ENCODE assay signal across 15 cellular contexts in genomic region chr6:15267221-15267620, GRCh38. TPM values are rescaled to one million over a fixed set of nuclear protein-coding genes. Genes with fewer than 3 reads are reported as not detected.
A peak's percentile ranks its signal among the peaks of the same experiment; 100 is the strongest.
DNase-seq lines count a peak whose midpoint lies in the region; ATAC-seq, FAIRE-seq and TF ChIP-seq lines count a peak whose summit lies in the region.
"Had no signal": no experiment of that assay in that cellular context is flagged by ENCODE, and none has a peak within 500 bp of the region (broad histone marks: within the 10 kb centered on the region; RNA-seq: fewer than 3 reads in every experiment).

No MANE protein-coding gene starts in this region.

- H3F3A ChIP-seq in GM23248 (ENCODE audit: insufficient read depth) = peaks cover 39% of the 10 kb centered on the region

- DNase-seq in stimulated activated naive CD8-positive, alpha-beta T cell treated with anti-CD3 and anti-CD28 coated beads, Interleukin-15, amount 100 ng/mL, for 72 hours = no peak
- DNase-seq in K562 (ENCODE audit: extremely low read depth in 1 of 4, low spot score in 3 of 4) (no peak), natural killer cell (no peak), GM23248 (no peak), H54 (ENCODE audit: insufficient read length, low spot score) (no peak)
- DNase-seq: BE2C; DMS79; NCI-H748 treated with DMSO at 0.1 percent for 48 hours; posterior cingulate gyrus; stimulated activated CD8-positive, alpha-beta memory T cell treated with anti-CD3 and anti-CD28 coated beads, Interleukin-4, amount 100 ng/mL, for 48 hours had no signal

- no peak for ATAC-seq in stimulated activated naive CD8-positive, alpha-beta T cell treated with anti-CD3 and anti-CD28 coated beads, Interleukin-15, amount 100 ng/mL, for 72 hours
- no peak for ATAC-seq in K562
- ATAC-seq in natural killer cell = no peak
- no peak for ATAC-seq in GM18909 (IDR thresholded peaks at IDR 0.05; ENCODE audit: poor library complexity, unreplicated experiment)
- ATAC-seq in GM21737 (IDR thresholded peaks at IDR 0.05; ENCODE audit: unreplicated experiment) = no peak

- H3K36me3 ChIP-seq in K562 (ENCODE audit: control insufficient read depth, insufficient read depth, low read length) (no peaks in the 10 kb centered on the region; the same call in 2 of the 3 replicates), GM23248 (ENCODE audit: low read depth) (no peaks in the 10 kb centered on the region)
- H3K36me3 ChIP-seq: BE2C had no signal

- no TSS peak for BruUV-seq in K562 (replicated peaks; lab: Mats Ljungman, UMichigan)

- TF ChIP-seq POLR2A in K562 (conservative IDR thresholded peaks at IDR 0.05) = no peak
- TF ChIP-seq POLR2A in H54 (IDR thresholded peaks at IDR 0.05; ENCODE audit: low read depth, low read length) = no peak

- H3K9ac ChIP-seq in K562 (ENCODE audit: insufficient read depth in 1 of 2, low read depth in 2 of 2, low read length in 2 of 2) = peak overlapping the region in 1 of 2 experiments; percentile 21; a peak in 1 of 4 replicates
- no peak overlapping the region for H3K9ac ChIP-seq in GM23248

- no peak for FAIRE-seq in K562 (lab: Jason Lieb, UNC)
- no peak for FAIRE-seq in H54 (lab: Jason Lieb, UNC)
- FAIRE-seq: colon had no signal

- H3K4me1 ChIP-seq in K562 (replicated peaks in 1 of 2; ENCODE audit: control insufficient read depth in 2 of 2, insufficient read depth in 2 of 2, low read length in 2 of 2) (peaks cover 35 to 60% of the 10 kb centered on the region in 2 experiments), GM23248 (ENCODE audit: insufficient read depth) (peaks cover 51% of the 10 kb centered on the region)

- H3K9me1 ChIP-seq in K562 (ENCODE audit: control insufficient read depth, insufficient read depth, low read length) = peaks cover 11% of the 10 kb centered on the region

- no peak for TF ChIP-seq CTCF in K562 (IDR thresholded peaks at IDR 0.05 in 2 of 3, conservative IDR thresholded peaks at IDR 0.05 in 1 of 3; ENCODE audit: insufficient read depth in 2 of 3, low read depth in 1 of 3, low read length in 3 of 3)
- TF ChIP-seq CTCF in natural killer cell (IDR thresholded peaks at IDR 0.05) = no peak

- WGBS in K562 (ENCODE audit: insufficient coverage, low coverage, missing lambda C conversion rate) = 17% methylated on average over 2 of the region's 2 CpGs
- WGBS in GM23248 (ENCODE audit: low coverage in 1 of 2, low lambda C conversion rate in 2 of 2, missing lambda C conversion rate in 2 of 2), 2 experiments = 98 to 100% methylated on average over 2 of the region's 2 CpGs

- H3K27me3 ChIP-seq in K562 (ENCODE audit: control insufficient read depth in 2 of 2, insufficient read depth in 2 of 2, low read length in 2 of 2) = no peaks in the 10 kb centered on the region
- no peaks in the 10 kb centered on the region for H3K27me3 ChIP-seq in GM23248 (replicated peaks; ENCODE audit: insufficient read depth)
- H3K27me3 ChIP-seq: BE2C had no signal

- H3K27ac ChIP-seq in K562 (ENCODE audit: extremely low read depth, low read depth, low read length) (no peak overlapping the region), GM23248 (no peak overlapping the region)

- H4K20me1 ChIP-seq in K562 (replicated peaks; ENCODE audit: control insufficient read depth, insufficient read depth, low read length) (peaks cover 58% of the 10 kb centered on the region), GM23248 (ENCODE audit: insufficient read depth) (peaks cover 10% of the 10 kb centered on the region; the same call in 1 of the 2 replicates)

- in situ Hi-C loops in K562 (cut with MboI) (no loop called here), GM23248 (cut with MboI) (no loop called here)

- peak overlapping the region; percentile 59 for H3K4me2 ChIP-seq in K562 (ENCODE audit: insufficient read depth, low read length)
- H3K4me2 ChIP-seq in GM23248 (ENCODE audit: unreplicated experiment) = no peak overlapping the region

- CTCF ChIA-PET in K562 (lab: Yijun Ruan, JAX; ENCODE audit: low intra/inter-chr PET ratio) = no interaction called here

- no peaks in the 10 kb centered on the region for H3K9me2 ChIP-seq in GM23248 (ENCODE audit: insufficient read depth)

- no peak overlapping the region for H3K4me3 Mint-ChIP-seq in stimulated activated naive CD8-positive, alpha-beta T cell treated with anti-CD3 and anti-CD28 coated beads, Interleukin-15, Interleukin-2, amounts not matched to agents 100 ng/mL and 50 ng/mL, for 24 hours
- peak overlapping the region in 1 of 2 donors; percentile 13 for H3K4me3 Mint-ChIP-seq in stimulated activated naive CD8-positive, alpha-beta T cell treated with anti-CD3 and anti-CD28 coated beads, Interleukin-15, amount 100 ng/mL, for 72 hours
- peak overlapping the region; percentile 47 for H3K4me3 Mint-ChIP-seq in natural killer cell
- H3K4me3 Mint-ChIP-seq: memory B cell had no signal

- POLR2A ChIA-PET in K562 (lab: Yijun Ruan, JAX) = interaction anchor here (0.7 to 6.5 kb wide), 9 partner anchors 11 to 489 kb away, joined by 3 to 65 read pairs (median 8); partner anchors contain the start of gene JARID2

- H3K4me1 Mint-ChIP-seq in stimulated activated naive CD8-positive, alpha-beta T cell treated with anti-CD3 and anti-CD28 coated beads, Interleukin-15, Interleukin-2, amounts not matched to agents 100 ng/mL and 50 ng/mL, for 24 hours (ENCODE audit: low read depth) = peaks cover 92% of the 10 kb centered on the region
- peaks cover 100% of the 10 kb centered on the region for H3K4me1 Mint-ChIP-seq in stimulated activated naive CD8-positive, alpha-beta T cell treated with anti-CD3 and anti-CD28 coated beads, Interleukin-15, amount 100 ng/mL, for 72 hours
- H3K4me1 Mint-ChIP-seq in natural killer cell = peaks cover 84 to 93% of the 10 kb centered on the region in 2 donors

- H3K9me3 ChIP-seq in K562 (replicated peaks; ENCODE audit: control insufficient read depth, insufficient read depth, low read depth, low read length) = no peaks in the 10 kb centered on the region
- H3K9me3 ChIP-seq in GM23248 (ENCODE audit: low read depth) = no peaks in the 10 kb centered on the region
- H3K9me3 ChIP-seq: BE2C had no signal

- H3K27ac Mint-ChIP-seq in stimulated activated naive CD8-positive, alpha-beta T cell treated with anti-CD3 and anti-CD28 coated beads, Interleukin-15, Interleukin-2, amounts not matched to agents 100 ng/mL and 50 ng/mL, for 24 hours = peak overlapping the region; percentile 52
- no peak overlapping the region for H3K27ac Mint-ChIP-seq in stimulated activated naive CD8-positive, alpha-beta T cell treated with anti-CD3 and anti-CD28 coated beads, Interleukin-15, amount 100 ng/mL, for 72 hours
- H3K27ac Mint-ChIP-seq in natural killer cell = peak overlapping the region; percentile 73 to 79

- H3K27me3 Mint-ChIP-seq in stimulated activated naive CD8-positive, alpha-beta T cell treated with anti-CD3 and anti-CD28 coated beads, Interleukin-15, Interleukin-2, amounts not matched to agents 100 ng/mL and 50 ng/mL, for 24 hours = no peaks in the 10 kb centered on the region
- H3K27me3 Mint-ChIP-seq in stimulated activated naive CD8-positive, alpha-beta T cell treated with anti-CD3 and anti-CD28 coated beads, Interleukin-15, amount 100 ng/mL, for 72 hours = no peaks in the 10 kb centered on the region
- H3K27me3 Mint-ChIP-seq in natural killer cell (ENCODE audit: low read depth in 2 of 2) = no peaks in the 10 kb centered on the region
- H3K27me3 Mint-ChIP-seq: memory B cell had no signal

- H3K4me3 ChIP-seq in K562 (no peak overlapping the region), GM23248 (no peak overlapping the region)

- no peak for TF ChIP-seq RAD21 in K562 (CRISPR knock-in tag; conservative IDR thresholded peaks at IDR 0.05 in 1 of 2, IDR thresholded peaks at IDR 0.05 in 1 of 2)

- TF ChIP-seq EP300 in K562 (IDR thresholded peaks at IDR 0.05; ENCODE audit: low read length) = peak; percentile 30; the same call in 1 of the 2 replicates

- H3K36me3 Mint-ChIP-seq in stimulated activated naive CD8-positive, alpha-beta T cell treated with anti-CD3 and anti-CD28 coated beads, Interleukin-15, Interleukin-2, amounts not matched to agents 100 ng/mL and 50 ng/mL, for 24 hours (ENCODE audit: low read depth) = peaks cover 34% of the 10 kb centered on the region
- H3K36me3 Mint-ChIP-seq in natural killer cell = no peaks in the 10 kb centered on the region

- H3K9me3 Mint-ChIP-seq in stimulated activated naive CD8-positive, alpha-beta T cell treated with anti-CD3 and anti-CD28 coated beads, Interleukin-15, Interleukin-2, amounts not matched to agents 100 ng/mL and 50 ng/mL, for 24 hours = no peaks in the 10 kb centered on the region
- no peaks in the 10 kb centered on the region for H3K9me3 Mint-ChIP-seq in stimulated activated naive CD8-positive, alpha-beta T cell treated with anti-CD3 and anti-CD28 coated beads, Interleukin-15, amount 100 ng/mL, for 72 hours
- H3K9me3 Mint-ChIP-seq in natural killer cell = no peaks in the 10 kb centered on the region
- H3K9me3 Mint-ChIP-seq: memory B cell had no signal

- H2AFZ ChIP-seq in K562 (ENCODE audit: low read depth, low read length) (no peak overlapping the region), GM23248 (no peak overlapping the region)

- intact Hi-C loops in K562 (cut with micrococcal nuclease) (no loop called here), natural killer cell (cut with micrococcal nuclease) (no loop called here)

- H3K79me2 ChIP-seq in K562 (ENCODE audit: control insufficient read depth, insufficient read depth, low read length) = peaks cover 97% of the 10 kb centered on the region
- H3K79me2 ChIP-seq in GM23248 (ENCODE audit: insufficient read depth) = peaks cover 100% of the 10 kb centered on the region

RNA-seq across cellular contexts. Expression of gene JARID2, which starts 21.4 kb away (rescaled TPM):
- 56.9 and 64.3 TPM in 2 replicates for total RNA-seq in K562 (2011; cell fraction: chromatin; rRNA removed; ENCODE audit: low replicate concordance)
- total RNA-seq in K562 (2011; cell fraction: nucleolus; rRNA removed) = 33.0 and 36.0 TPM in 2 replicates
- 32.8 and 33.1 TPM in 2 replicates for total RNA-seq in K562 (2011; cell fraction: nucleoplasm; rRNA removed)
- 15.5 and 17.4 TPM in 2 replicates for total RNA-seq in K562 (2014; rRNA removed)
- 14.9 and 16.9 TPM in 2 replicates for total RNA-seq in K562 (2014; rRNA removed; fragmentation: Illumina TruSeq; extraction: Trizol)
- total RNA-seq in K562 (2015; rRNA removed; fragmentation: Illumina TruSeq; extraction: Trizol) = 16.1 and 16.5 TPM in 2 replicates
- total RNA-seq in K562 (2021) = 23.8 and 29.0 TPM in 2 replicates
- 15.7 and 16.8 TPM in 2 replicates for polyA plus RNA-seq in K562 (2011; rRNA removed)
- polyA plus RNA-seq in K562 (2011; cell fraction: cytosol; rRNA removed) = 13.0 and 13.9 TPM in 2 replicates
- polyA plus RNA-seq in K562 (2011; cell fraction: nucleus; rRNA removed) = 30.2 and 41.3 TPM in 2 replicates
- 14.1 and 15.7 TPM in 2 replicates for polyA plus RNA-seq in K562 (2012)
- 21.7 and 22.5 TPM in 2 replicates for polyA plus RNA-seq in K562 (2014; fragmentation: Illumina TruSeq; extraction: Trizol)
- 1 to 10 TPM; 5.0 to 6.7 TPM for polyA plus RNA-seq in K562 (2014; fragmentation: Nextera tagmentation; extraction: Ambion mirVana)
- 12.7 and 15.6 TPM in 2 replicates for polyA plus RNA-seq in K562 (2014; rRNA removed)
- polyA minus RNA-seq in K562 (2011; rRNA and poly(A)+ RNA removed) = 30.8 and 34.8 TPM in 2 replicates
- polyA minus RNA-seq in K562 (2011; cell fraction: cytosol; rRNA and poly(A)+ RNA removed) = 17.8 and 22.9 TPM in 2 replicates
- polyA minus RNA-seq in K562 (2011; cell fraction: nucleus; rRNA and poly(A)+ RNA removed) = 23.2 and 32.0 TPM in 2 replicates
- 10 to 100 TPM; 49.9 to 60.9 (median 60.5) TPM for total RNA-seq in natural killer cell
- 9.1 and 9.3 TPM in 2 replicates for total RNA-seq in GM23248 (2014; rRNA removed; shearing (Covaris generic))
- 3.9 and 4.7 TPM in 2 replicates for polyA plus RNA-seq in GM23248 (2016; fragmentation: Nextera tagmentation; extraction: Ambion mirVana)

Comparison
In these comparisons a context has a peak if more than half of its experiments do, and no peak if none do; other contexts are left out.
1. H3K27ac Mint-ChIP-seq: peak in stimulated activated naive CD8-positive, alpha-beta T cell treated with anti-CD3 and anti-CD28 coated beads, Interleukin-15, Interleukin-2, amounts not matched to agents 100 ng/mL and 50 ng/mL, for 24 hours (single experiment) and natural killer cell (2 of 2); none in stimulated activated naive CD8-positive, alpha-beta T cell treated with anti-CD3 and anti-CD28 coated beads, Interleukin-15, amount 100 ng/mL, for 72 hours (0 of 2).